8 cellular contexts compared by ENCODE assay signal in the genomic region with DNA sequence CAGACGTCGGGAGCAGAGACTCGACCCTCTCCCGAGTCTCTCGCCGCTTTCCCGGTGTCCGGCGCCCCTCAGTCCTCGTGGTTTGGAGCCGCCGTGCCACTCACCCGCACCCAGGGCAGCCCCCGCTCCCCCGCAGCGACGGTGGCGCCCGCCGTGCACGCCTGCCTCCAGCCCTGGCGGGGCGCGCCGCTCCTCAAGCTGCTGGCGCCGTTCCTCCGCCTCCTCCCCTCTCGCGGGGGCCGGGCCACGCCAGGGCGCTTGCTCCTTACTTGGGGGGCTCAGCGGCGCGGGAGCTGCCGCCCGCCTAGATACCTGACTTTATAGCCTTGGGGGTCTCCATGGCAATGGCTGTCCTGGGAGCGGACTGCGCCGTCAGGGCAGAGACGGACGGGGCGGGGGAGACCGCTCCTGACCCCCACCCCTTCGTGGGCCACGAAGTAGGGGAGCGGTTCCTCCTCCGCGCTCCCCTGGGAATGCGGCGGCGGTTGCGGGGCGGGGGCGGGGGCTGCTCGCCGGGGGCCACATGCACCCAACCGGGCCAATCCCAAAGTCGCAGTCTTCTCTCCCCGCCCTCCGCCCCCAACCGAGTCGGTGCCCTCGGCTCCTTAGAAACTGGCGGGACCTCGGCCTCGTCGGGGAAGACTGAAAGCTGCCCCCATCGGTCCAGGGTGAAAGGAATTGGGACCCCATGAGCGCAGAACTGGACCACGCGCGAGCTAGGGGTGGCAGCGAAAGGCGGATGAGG. TPM values are rescaled to one million over a fixed set of nuclear protein-coding genes. Genes with fewer than 3 reads are reported as not detected.
DNase-seq lines count a peak whose midpoint lies in the region; ATAC-seq and TF ChIP-seq lines count a peak whose summit lies in the region.

A gene with protein sequence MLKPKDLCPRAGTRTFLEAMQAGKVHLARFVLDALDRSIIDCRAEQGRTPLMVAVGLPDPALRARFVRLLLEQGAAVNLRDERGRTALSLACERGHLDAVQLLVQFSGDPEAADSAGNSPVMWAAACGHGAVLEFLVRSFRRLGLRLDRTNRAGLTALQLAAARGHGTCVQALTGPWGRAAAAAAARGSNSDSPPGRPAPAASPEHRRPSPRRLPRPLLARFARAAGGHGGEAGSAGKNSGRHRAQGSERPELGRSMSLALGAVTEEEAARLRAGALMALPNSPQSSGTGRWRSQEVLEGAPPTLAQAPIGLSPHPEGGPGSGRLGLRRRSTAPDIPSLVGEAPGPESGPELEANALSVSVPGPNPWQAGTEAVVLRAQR (minus strand): TSS at position 195 of the 745 bp plus-strand sequence. CDS start 478 bp downstream, outside the sequence.

- H3K4me1 ChIP-seq in HCT116 (ENCODE audit: control insufficient read depth in 1 of 2, insufficient read depth in 2 of 2, low read length in 2 of 2): peaks cover 28 to 49% of the 10 kb centered on the region in 2 experiments

- H3K4me3 Mint-ChIP-seq in CD14-positive monocyte (peak within 1 kb of the TSS; percentile 73 to 84), natural killer cell (peak within 1 kb of the TSS; percentile 78)

- H3K27me3 ChIP-seq in HCT116 (ENCODE audit: insufficient read depth, low read length): no peaks in the 10 kb centered on the region

- H3K27ac ChIP-seq in HCT116 (ENCODE audit: low read depth, low read length) (peak within 1 kb of the TSS; percentile 57; the same call in 1 of the 2 replicates), VCaP (peak within 1 kb of the TSS; percentile 82)

- H3K36me3 Mint-ChIP-seq in CD14-positive monocyte: peaks cover 25 to 42% of the 10 kb centered on the region in 2 donors
- H3K36me3 Mint-ChIP-seq in natural killer cell: no peaks in the 10 kb centered on the region

- no peaks in the 10 kb centered on the region for H3K79me2 ChIP-seq in HCT116 (ENCODE audit: insufficient read depth, low read length)

- DNase-seq in CD14-positive monocyte (ENCODE audit: low spot score): no peak
- no peak for DNase-seq in HCT116 (ENCODE audit: low read depth, low spot score)
- DNase-seq in effector CD8-positive, alpha-beta T cell (lab: John Stamatoyannopoulos, UW): peak; percentile 8
- DNase-seq in natural killer cell: no peak
- no peak for DNase-seq in NCI-H2029 (lab: John Stamatoyannopoulos, UW)
- DNase-seq in epidermal melanocyte (ENCODE audit: insufficient read length, low spot score): no peak

- no peaks in the 10 kb centered on the region for H4K20me1 ChIP-seq in HCT116 (ENCODE audit: insufficient read depth)

- H2AFZ ChIP-seq in HCT116 (ENCODE audit: low read depth, low read length, poor library complexity, severe bottlenecking): peak within 1 kb of the TSS; percentile 74

- intact Hi-C loops in CD14-positive monocyte (cut with micrococcal nuclease) (loop anchor here in 1 of 2 donors (5.0 kb wide), 1 partner anchor 54 kb away; no protein-coding TSS in a partner anchor), HCT116 (cut with micrococcal nuclease) (no loop called here), natural killer cell (cut with micrococcal nuclease) (no loop called here)

- no peak within 1 kb of the TSS for H3K27ac Mint-ChIP-seq in CD14-positive monocyte
- H3K27ac Mint-ChIP-seq in natural killer cell: no peak within 1 kb of the TSS

- no peak for TF ChIP-seq RAD21 in HCT116 (IDR thresholded peaks at IDR 0.05; ENCODE audit: low read depth)

- TF ChIP-seq CTCF in CD14-positive monocyte (IDR thresholded peaks at IDR 0.05) (no peak), HCT116 (IDR thresholded peaks at IDR 0.05 in 2 of 3, conservative IDR thresholded peaks at IDR 0.05 in 1 of 3; ENCODE audit: borderline replicate concordance in 1 of 3, insufficient read depth in 1 of 3, low read depth in 2 of 3, low read length in 2 of 3) (no peak), VCaP (conservative IDR thresholded peaks at IDR 0.05) (no peak), natural killer cell (IDR thresholded peaks at IDR 0.05) (no peak)

- RAD21 ChIA-PET in HCT116 (lab: Charles Lee; ENCODE audit: low non-redundant PET in 1 of 2, low total read pairs in 2 of 2, uncharacterized antibody in 2 of 2, unreplicated experiment in 2 of 2): no interaction called here

- H3K9me2 ChIP-seq in HCT116 (ENCODE audit: insufficient read depth): no peaks in the 10 kb centered on the region

- H3K4me1 Mint-ChIP-seq in CD14-positive monocyte: peaks cover 49% of the 10 kb centered on the region
- peaks cover 0 to 10% of the 10 kb centered on the region in 2 donors for H3K4me1 Mint-ChIP-seq in natural killer cell

- BruUV-seq in HCT116 (replicated peaks; lab: Mats Ljungman, UMichigan): no TSS peak

- ATAC-seq in HCT116: peak; percentile 56
- ATAC-seq in natural killer cell: peak; percentile 62 to 69 (median 66)
- ATAC-seq in HG03342 (IDR thresholded peaks at IDR 0.05; ENCODE audit: unreplicated experiment): no peak

- peak within 1 kb of the TSS; percentile 45 to 59 for H3K4me3 ChIP-seq in HCT116 (replicated peaks in 1 of 2; ENCODE audit: low read depth in 1 of 2, low read length in 2 of 2)

- peak within 1 kb of the TSS; percentile 57 for H3K9ac ChIP-seq in HCT116 (ENCODE audit: low read length)

- CTCF ChIA-PET in HCT116 (lab: Charles Lee): interaction anchor here (1.0 to 1.9 kb wide), 6 partner anchors 8 to 55 kb away, joined by 3 to 8 read pairs (median 4); partner anchors contain the start of gene PAK6

- H3K4me2 ChIP-seq in HCT116 (ENCODE audit: low read length): peak within 1 kb of the TSS; percentile 87

- POLR2A ChIA-PET in HCT116 (lab: Charles Lee): no interaction called here

- peaks cover 34 to 59% (median 38%) of the 10 kb centered on the region in 3 donors for H3K27me3 Mint-ChIP-seq in CD14-positive monocyte (ENCODE audit: low read depth in 3 of 3)
- H3K27me3 Mint-ChIP-seq in natural killer cell (ENCODE audit: low read depth in 2 of 2): peaks cover 10 to 25% of the 10 kb centered on the region in 2 donors

- H3K9me3 ChIP-seq in HCT116 (ENCODE audit: control insufficient read depth in 1 of 2, insufficient read depth in 1 of 2, low read depth in 1 of 2, low read length in 2 of 2): no peaks in the 10 kb centered on the region

- H3K9me3 Mint-ChIP-seq in CD14-positive monocyte (peaks cover 0 to 10% (median 0%) of the 10 kb centered on the region in 7 donors), natural killer cell (no peaks in the 10 kb centered on the region)

- no peaks in the 10 kb centered on the region for H3K36me3 ChIP-seq in HCT116 (ENCODE audit: control insufficient read depth in 1 of 2, insufficient read depth in 2 of 2, low read length in 2 of 2)

- no peak for TF ChIP-seq POLR2A in HCT116 (IDR thresholded peaks at IDR 0.05; ENCODE audit: borderline replicate concordance, extremely low read depth, insufficient read depth, insufficient read length)

TF ChIP-seq in HCT116, 20 proteins besides CTCF, POLR2A, EP300 and RAD21:
- TF ChIP-seq ZFX (IDR thresholded peaks at IDR 0.05) (0 out of 2 replicates have a peak, but pooled peaks have one; percentile 24), YY1 (IDR thresholded peaks at IDR 0.05; ENCODE audit: extremely low read depth, insufficient replicate concordance, low read depth, low read length) (no peak), EZH2phosphoT487 (IDR thresholded peaks at IDR 0.05; ENCODE audit: borderline replicate concordance) (no peak), POLR2AphosphoS5 (IDR thresholded peaks at IDR 0.05; ENCODE audit: low read depth, low read length) (no peak)
- TF ChIP-seq, protein P1, sequence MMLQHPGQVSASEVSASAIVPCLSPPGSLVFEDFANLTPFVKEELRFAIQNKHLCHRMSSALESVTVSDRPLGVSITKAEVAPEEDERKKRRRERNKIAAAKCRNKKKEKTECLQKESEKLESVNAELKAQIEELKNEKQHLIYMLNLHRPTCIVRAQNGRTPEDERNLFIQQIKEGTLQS (IDR thresholded peaks at IDR 0.05): no peak

RNA-seq across cellular contexts. Expression of the gene that starts here (rescaled TPM):
- not detected for polyA plus RNA-seq in CD14-positive monocyte
- total RNA-seq in HCT116 (2021; ENCODE audit: unreplicated experiment) (0.89 TPM), natural killer cell (not detected)
- 0.18 and 0.25 TPM in 2 replicates for polyA plus RNA-seq in HCT116 (2012)

Comparison
In these comparisons a context has a peak if more than half of its experiments do, and no peak if none do; other contexts are left out.
1. Peak in ATAC-seq, H3K4me3 ChIP-seq, H3K27ac ChIP-seq, H3K9ac ChIP-seq and H3K4me2 ChIP-seq in HCT116; RNA of the gene not detected or under 1 TPM.
2. Peak in ATAC-seq in natural killer cell; RNA of the gene not detected or under 1 TPM.